Comparison of ENCODE assay signal across 8 cellular contexts in genomic region chr14:105474478-105475268, GRCh38. TPM values are rescaled to one million over a fixed set of nuclear protein-coding genes. Genes with fewer than 3 reads are reported as not detected.
DNase-seq lines count a peak whose midpoint lies in the region; FAIRE-seq and TF ChIP-seq lines count a peak whose summit lies in the region.

TSS of gene CRIP2 (plus strand) at chr14:105474821. CDS start at chr14:105474863, 42 bp downstream.

- no CpG with 5 or more reads among the region's 118 CpGs for WGBS in mammary epithelial cell (ENCODE audit: low coverage, missing lambda C conversion rate)

- H3K4me1 ChIP-seq in ACC112 (ENCODE audit: control insufficient read depth, insufficient read depth, low read length, unreplicated experiment) (peaks cover 26% of the 10 kb centered on the region), OCI-LY3 (ENCODE audit: low read length) (peaks cover 4% of the 10 kb centered on the region; the same call in 1 of the 2 replicates), mammary epithelial cell (ENCODE audit: insufficient read depth, low read length) (peaks cover 40% of the 10 kb centered on the region), skeletal muscle tissue (ENCODE audit: control insufficient read depth in 3 of 3, insufficient read depth in 3 of 3, low read length in 3 of 3) (peaks cover 37 to 53% (median 53%) of the 10 kb centered on the region in 3 donors)

- TF ChIP-seq CTCF in OCI-LY3 (IDR thresholded peaks at IDR 0.05; ENCODE audit: low read depth, low read length) (no peak), mammary epithelial cell (conservative IDR thresholded peaks at IDR 0.05 in 1 of 2, IDR thresholded peaks at IDR 0.05 in 1 of 2; ENCODE audit: extremely low read depth in 1 of 2, insufficient read depth in 1 of 2, low read depth in 1 of 2, low read length in 2 of 2) (no peak)

- dilution Hi-C loops in mammary epithelial cell (cut with HindIII; ENCODE audit: low sequenced_read_pairs) = no loop called here

- peak within 1 kb of the TSS; percentile 39 for H2AFZ ChIP-seq in ACC112 (ENCODE audit: low read length, unreplicated experiment)
- no peak within 1 kb of the TSS for H2AFZ ChIP-seq in OCI-LY3 (ENCODE audit: low read depth, low read length)
- peak within 1 kb of the TSS; percentile 82 for H2AFZ ChIP-seq in mammary epithelial cell (ENCODE audit: low read depth, low read length)

- no peaks in the 10 kb centered on the region for H3K9me3 ChIP-seq in OCI-LY3 (ENCODE audit: insufficient read depth, low read length)
- H3K9me3 ChIP-seq in mammary epithelial cell (replicated peaks; ENCODE audit: insufficient read depth, low read length) = no peaks in the 10 kb centered on the region
- H3K9me3 ChIP-seq in skeletal muscle tissue (ENCODE audit: control insufficient read depth in 3 of 3, low read length in 3 of 3) = no peaks in the 10 kb centered on the region

- H3K4me2 ChIP-seq in OCI-LY3 (ENCODE audit: low read length) = peak within 1 kb of the TSS; percentile 86
- H3K4me2 ChIP-seq in mammary epithelial cell (ENCODE audit: insufficient read depth, low read depth, low read length) = peak within 1 kb of the TSS; percentile 97

- in situ Hi-C loops in mammary epithelial cell (cut with MboI; ENCODE audit: low sequenced_read_pairs in 2 of 2) = no loop called here

- FAIRE-seq in GM12892 (lab: Jason Lieb, UNC) = no peak

- H3K79me2 ChIP-seq in ACC112 (ENCODE audit: control insufficient read depth, insufficient read depth, low read length, unreplicated experiment) = peaks cover 11% of the 10 kb centered on the region
- H3K79me2 ChIP-seq in OCI-LY3 (ENCODE audit: low read length) = no peaks in the 10 kb centered on the region
- peaks cover 16% of the 10 kb centered on the region for H3K79me2 ChIP-seq in mammary epithelial cell (ENCODE audit: insufficient read depth, low read length)

- H4K20me1 ChIP-seq in OCI-LY3 (ENCODE audit: insufficient read depth, low read length) (no peaks in the 10 kb centered on the region), mammary epithelial cell (ENCODE audit: insufficient read depth, low read length) (no peaks in the 10 kb centered on the region)

- BruUV-seq in mammary epithelial cell (replicated peaks; lab: Mats Ljungman, UMichigan) = no TSS peak

- intact Hi-C loops in mammary epithelial cell (cut with micrococcal nuclease) = loop anchor here (2.0 kb wide), 1 partner anchor 16 kb away; the partner anchor contains the start of gene TEDC1

- H3K36me3 ChIP-seq in ACC112 (ENCODE audit: insufficient read depth, low read length) (no peaks in the 10 kb centered on the region), OCI-LY3 (replicated peaks; ENCODE audit: low read depth, low read length) (no peaks in the 10 kb centered on the region), mammary epithelial cell (ENCODE audit: insufficient read depth, low read length) (no peaks in the 10 kb centered on the region), skeletal muscle tissue (ENCODE audit: control insufficient read depth in 3 of 3, insufficient read depth in 3 of 3, low read length in 3 of 3) (peaks cover 0 to 2% (median 1%) of the 10 kb centered on the region in 3 donors)

- H3K27me3 ChIP-seq in ACC112 (ENCODE audit: insufficient read depth, low read length) (no peaks in the 10 kb centered on the region), OCI-LY3 (ENCODE audit: low read depth, low read length) (peaks cover 11% of the 10 kb centered on the region), mammary epithelial cell (ENCODE audit: insufficient read depth, low read length) (no peaks in the 10 kb centered on the region), skeletal muscle tissue (ENCODE audit: control insufficient read depth in 3 of 3, insufficient read depth in 3 of 3, low read length in 3 of 3) (peaks cover 0 to 5% (median 0%) of the 10 kb centered on the region in 3 donors)

- no peak within 1 kb of the TSS for H3K9ac ChIP-seq in OCI-LY3 (ENCODE audit: low read length)
- H3K9ac ChIP-seq in mammary epithelial cell (ENCODE audit: insufficient read depth, low read length) = peak within 1 kb of the TSS; percentile 65
- peak within 1 kb of the TSS; percentile 70 to 78 (median 70) for H3K9ac ChIP-seq in skeletal muscle tissue (ENCODE audit: low read depth in 1 of 3, low read length in 3 of 3)

- H3K4me3 ChIP-seq in ACC112 (ENCODE audit: low read depth, low read length) = peak within 1 kb of the TSS; percentile 82
- peak within 1 kb of the TSS; percentile 77 for H3K4me3 ChIP-seq in OCI-LY3 (ENCODE audit: low read length)
- peak within 1 kb of the TSS; percentile 59 to 79 (median 74) for H3K4me3 ChIP-seq in mammary epithelial cell (replicated peaks in 1 of 3; ENCODE audit: insufficient read depth in 1 of 3, low read depth in 2 of 3, low read length in 3 of 3)
- peak within 1 kb of the TSS; percentile 66 to 78 (median 67) for H3K4me3 ChIP-seq in skeletal muscle tissue (ENCODE audit: low read length in 3 of 3)

- H3K27ac ChIP-seq in ACC112 (ENCODE audit: low read depth, low read length) = peak within 1 kb of the TSS; percentile 94
- H3K27ac ChIP-seq in OCI-LY3 (ENCODE audit: low read length) = no peak within 1 kb of the TSS
- H3K27ac ChIP-seq in mammary epithelial cell (ENCODE audit: insufficient read depth, low read depth, low read length) = peak within 1 kb of the TSS; percentile 83
- H3K27ac ChIP-seq in skeletal muscle tissue (ENCODE audit: low read depth, low read length) = peak within 1 kb of the TSS; percentile 82

- no peak for TF ChIP-seq POLR2A in GM12892 (IDR thresholded peaks at IDR 0.05; ENCODE audit: low read depth, low read length)

- CTCF ChIA-PET in mammary epithelial cell (lab: Charles Lee; ENCODE audit: low non-redundant PET) = no interaction called here

- peak; percentile 80 for DNase-seq in GM12892 (ENCODE audit: insufficient read length)
- DNase-seq in mammary epithelial cell = peak; percentile 47
- DNase-seq in iPS-NIHi11 (ENCODE audit: low spot score) = peak; percentile 91
- no peak for DNase-seq in SW480 (ENCODE audit: low spot score)
- DNase-seq in superior temporal gyrus (ENCODE audit: extremely low spot score) = no peak

RNA-seq across cellular contexts. Expression of gene CRIP2, which starts in this region (rescaled TPM):
- polyA plus RNA-seq in GM12892 (2012; ENCODE audit: missing spikeins) = not detected
- 100 to 1,000 TPM in 1 of 2 donors, 10 to 100 TPM in 1; 97.7 to 103 TPM for total RNA-seq in mammary epithelial cell
- polyA plus RNA-seq in mammary epithelial cell = 120 TPM
- 52.5 TPM for polyA minus RNA-seq in mammary epithelial cell
- 77.8 TPM for total RNA-seq in skeletal muscle tissue

Comparison
In these comparisons a context has a peak if more than half of its experiments do, and no peak if none do; other contexts are left out.
1. DNase-seq: peak in GM12892 (single experiment), mammary epithelial cell (single experiment) and iPS-NIHi11 (single experiment); none in SW480 (single experiment) and superior temporal gyrus (single experiment).
2. Peak in every context shown above with its lines, with median percentiles within 50 percentile points of each other: H3K4me3 ChIP-seq.